In genomic region chr17:64772845-64773299, GRCh38 we compare ENCODE assay signal across 26 cellular contexts.
DNase-seq lines count a peak whose midpoint lies in the region; TF ChIP-seq lines count a peak whose summit lies in the region.
"Had no signal": no experiment of that assay in that cellular context is flagged by ENCODE, and none has a peak within 500 bp of the region (broad histone marks: within the 10 kb centered on the region; RNA-seq: fewer than 3 reads in every experiment).

No MANE protein-coding gene starts in this region.

- H3K79me2 ChIP-seq in hepatocyte = peaks cover 18% of the 10 kb centered on the region

- H4K20me1 ChIP-seq in BLaER1 (peaks cover 8% of the 10 kb centered on the region), hepatocyte (ENCODE audit: insufficient read depth, poor library complexity, severe bottlenecking) (no peaks in the 10 kb centered on the region)

- H3K4me3 ChIP-seq in BLaER1 (no peak overlapping the region), H7 (ENCODE audit: insufficient read depth, low read depth, low read length) (no peak overlapping the region), hepatocyte (no peak overlapping the region), prostate gland (peak overlapping the region in 1 of 2 donors; percentile 26)
- H3K4me3 ChIP-seq: gastroesophageal sphincter, ovary, right atrium auricular region had no signal

- no peaks in the 10 kb centered on the region for H3K9me2 ChIP-seq in hepatocyte (replicated peaks; ENCODE audit: insufficient read depth)

- peak overlapping the region; percentile 75; the same call in 1 of the 2 replicates for H3K4me2 ChIP-seq in BLaER1
- H3K4me2 ChIP-seq in hepatocyte = peak overlapping the region; percentile 81

- no peak overlapping the region for H3K9ac ChIP-seq in BLaER1

- TF ChIP-seq CTCF in VCaP (conservative IDR thresholded peaks at IDR 0.05) (no peak), hepatocyte (IDR thresholded peaks at IDR 0.05; ENCODE audit: poor library complexity) (no peak), prostate gland (IDR thresholded peaks at IDR 0.05) (no peak)

- H3K27ac ChIP-seq in BLaER1 = no peak overlapping the region
- H3K27ac ChIP-seq in VCaP = peak overlapping the region; percentile 34
- no peak overlapping the region for H3K27ac ChIP-seq in hepatocyte
- H3K27ac ChIP-seq in prostate gland = peak overlapping the region in 1 of 2 donors; percentile 71
- H3K27ac ChIP-seq: gastroesophageal sphincter, ovary, right atrium auricular region, WERI-Rb-1 had no signal

- intact Hi-C loops in prostate gland (cut with DNase I) = no loop called here

- H3K36me3 ChIP-seq in BLaER1 (0 out of 2 replicates have a peak, but pooled peaks cover 8% of the 10 kb centered on the region), H7 (replicated peaks; ENCODE audit: control insufficient read depth, insufficient read depth, low read length) (no peaks in the 10 kb centered on the region), hepatocyte (replicated peaks; ENCODE audit: insufficient read depth, low read depth) (no peaks in the 10 kb centered on the region), prostate gland (no peaks in the 10 kb centered on the region)
- H3K36me3 ChIP-seq: gastroesophageal sphincter, ovary, right atrium auricular region, WERI-Rb-1 had no signal

- TF ChIP-seq POLR2A in prostate gland (IDR thresholded peaks at IDR 0.05) = no peak

- no peak overlapping the region for H2AFZ ChIP-seq in hepatocyte

- H3K27me3 ChIP-seq in BLaER1 (peaks cover 8% of the 10 kb centered on the region), H7 (ENCODE audit: control insufficient read depth, insufficient read depth, low read length) (peaks cover 22% of the 10 kb centered on the region), hepatocyte (peaks cover 8% of the 10 kb centered on the region), prostate gland (replicated peaks; ENCODE audit: insufficient read depth) (no peaks in the 10 kb centered on the region)
- H3K27me3 ChIP-seq: ovary, right atrium auricular region, upper lobe of left lung had no signal

- WGBS in hepatocyte (ENCODE audit: low lambda C conversion rate, missing lambda C conversion rate) = 94% methylated on average over 6 of the region's 6 CpGs
- WGBS in prostate gland = 97% methylated on average over 6 of the region's 6 CpGs

- no peaks in the 10 kb centered on the region for H3K9me3 ChIP-seq in BLaER1
- no peaks in the 10 kb centered on the region for H3K9me3 ChIP-seq in hepatocyte (ENCODE audit: low read depth)
- H3K9me3 ChIP-seq in prostate gland = no peaks in the 10 kb centered on the region
- H3K9me3 ChIP-seq: gastroesophageal sphincter, ovary, right atrium auricular region, upper lobe of left lung had no signal

- DNase-seq in H7 = peak; percentile 4
- DNase-seq in hepatocyte (ENCODE audit: low spot score) = no peak
- DNase-seq in SHP77 (lab: John Stamatoyannopoulos, UW) = no peak
- no peak for DNase-seq in prostate gland (ENCODE audit: low spot score)
- DNase-seq in Ammon's horn (ENCODE audit: low spot score) = no peak
- DNase-seq in NCI-H226 = no peak
- DNase-seq: activated CD4-positive, alpha-beta T cell treated with anti-CD3 and anti-CD28 coated beads, Interleukin-2, amount 10 ng/mL, durations not matched to agents 7 days and 5 days; activated naive CD4-positive, alpha-beta T cell treated with anti-CD3 and anti-CD28 coated beads, Interleukin-2, amount 50 U/mL, for 16 hours; activated T-cell treated with anti-CD3 and anti-CD28 coated beads, Interleukin-2, amount 50 U/mL, for 72 hours; amygdala; cortex of kidney; GDM1; NCI-H1436; NCI-H2081 treated with DMSO at 0.1 percent for 48 hours; NCI-H446 treated with DMSO at 0.1 percent for 48 hours; stimulated activated CD4-positive, alpha-beta T cell treated with anti-CD3 and anti-CD28 coated beads, Interleukin-12 subunit alpha, Interleukin-12 subunit beta, amount 100 ng/mL, for 4 hours; stimulated activated CD4-positive, alpha-beta T cell treated with anti-CD3 and anti-CD28 coated beads, Interleukin-4, amount 100 ng/mL, for 24 hours; substantia nigra; T-helper 9 cell; upper lobe of left lung had no signal

- H3K4me1 ChIP-seq in BLaER1 (peaks cover 49% of the 10 kb centered on the region), hepatocyte (ENCODE audit: insufficient read depth) (peaks cover 12% of the 10 kb centered on the region), prostate gland (replicated peaks) (no peaks in the 10 kb centered on the region)
